In the genomic region with DNA sequence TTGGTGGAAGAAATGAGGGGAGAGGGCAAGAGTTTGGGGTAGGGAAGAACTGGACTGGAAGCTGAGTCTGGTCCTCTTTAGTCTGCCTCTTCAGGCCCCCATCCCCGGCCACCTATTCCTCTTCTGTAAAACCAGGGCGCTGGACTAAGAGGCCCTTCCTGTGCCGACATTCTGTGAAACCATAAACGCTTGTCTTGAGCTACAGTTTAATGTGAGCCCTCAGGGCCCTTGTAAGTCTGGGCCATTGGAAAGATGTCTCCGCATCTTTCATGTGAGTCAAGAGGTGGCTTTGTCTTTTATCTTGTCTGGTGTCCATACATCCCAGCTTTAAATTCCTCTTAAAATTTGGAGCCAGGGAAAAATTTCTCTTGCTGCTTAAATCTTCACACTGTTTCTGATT, we compare ENCODE assay signal across 29 cellular contexts.
"Had no signal": no experiment of that assay in that cellular context is flagged by ENCODE, and none has a peak within 500 bp of the region (broad histone marks: within the 10 kb centered on the region; RNA-seq: fewer than 3 reads in every experiment).

No MANE protein-coding gene starts in this region.

- H3K36me3 ChIP-seq: brain microvascular endothelial cell, esophagus squamous epithelium, gastroesophageal sphincter, heart right ventricle had no signal

- H3K4me1 Mint-ChIP-seq: activated CD4-positive, alpha-beta T cell treated with anti-CD3 and anti-CD28 coated beads for 36 hours; activated CD4-positive, alpha-beta T cell treated with anti-CD3 and anti-CD28 coated beads, Interleukin-2, amount 10 ng/mL, durations not matched to agents 24 days and 14 days; activated CD8-positive, alpha-beta memory T cell treated with anti-CD3 and anti-CD28 coated beads, Interleukin-2, amount 10 ng/mL, durations not matched to agents 7 days and 5 days; activated naive CD4-positive, alpha-beta T cell treated with anti-CD3 and anti-CD28 coated beads, Interleukin-2, amount 10 ng/mL, durations not matched to agents 7 days and 5 days; activated naive CD8-positive, alpha-beta T cell treated with anti-CD3 and anti-CD28 coated beads, Interleukin-2, amount 10 ng/mL, durations not matched to agents 7 days and 5 days; central memory CD8-positive, alpha-beta T cell had no signal

- ATAC-seq: activated CD4-positive, alpha-beta T cell treated with anti-CD3 and anti-CD28 coated beads for 36 hours; activated CD8-positive, alpha-beta memory T cell treated with anti-CD3 and anti-CD28 coated beads, Interleukin-2, amount 10 ng/mL, durations not matched to agents 7 days and 5 days; activated CD8-positive, alpha-beta T cell treated with anti-CD3 and anti-CD28 coated beads, Interleukin-2, amount 10 ng/mL, durations not matched to agents 7 days and 5 days; activated naive CD4-positive, alpha-beta T cell treated with anti-CD3 and anti-CD28 coated beads, Interleukin-2, amount 50 U/mL, for 72 hours; gastroesophageal sphincter; heart right ventricle had no signal

- H3K36me3 Mint-ChIP-seq: activated CD4-positive, alpha-beta memory T cell treated with anti-CD3 and anti-CD28 coated beads for 36 hours; activated CD8-positive, alpha-beta memory T cell treated with anti-CD3 and anti-CD28 coated beads, Interleukin-2, amount 10 ng/mL, durations not matched to agents 7 days and 5 days; activated naive CD4-positive, alpha-beta T cell treated with anti-CD3 and anti-CD28 coated beads, Interleukin-2, amount 10 ng/mL, durations not matched to agents 7 days and 5 days; activated naive CD4-positive, alpha-beta T cell treated with anti-CD3 and anti-CD28 coated beads, Interleukin-2, amount 50 U/mL, for 72 hours; activated naive CD8-positive, alpha-beta T cell treated with anti-CD3 and anti-CD28 coated beads, Interleukin-2, amount 10 ng/mL, durations not matched to agents 7 days and 5 days had no signal

- H3K27me3 Mint-ChIP-seq: activated CD4-positive, alpha-beta T cell treated with anti-CD3 and anti-CD28 coated beads, Interleukin-2, amount 10 ng/mL, durations not matched to agents 24 days and 14 days; central memory CD8-positive, alpha-beta T cell; dendritic cell treated with granulocyte-macrophage colony-stimulating factor and Interleukin-4, amounts not matched to agents 40 ng/mL and 50 ng/mL, for 4 days had no signal

- H3K9me3 ChIP-seq: esophagus squamous epithelium had no signal

- H3K4me3 Mint-ChIP-seq: activated CD4-positive, alpha-beta memory T cell treated with anti-CD3 and anti-CD28 coated beads for 36 hours; activated CD4-positive, alpha-beta T cell treated with anti-CD3 and anti-CD28 coated beads for 36 hours; activated CD4-positive, alpha-beta T cell treated with anti-CD3 and anti-CD28 coated beads, Interleukin-2, amount 10 ng/mL, durations not matched to agents 24 days and 14 days; activated CD8-positive, alpha-beta memory T cell treated with anti-CD3 and anti-CD28 coated beads, Interleukin-2, amount 10 ng/mL, durations not matched to agents 7 days and 5 days; activated CD8-positive, alpha-beta T cell treated with anti-CD3 and anti-CD28 coated beads, Interleukin-2, amount 10 ng/mL, durations not matched to agents 7 days and 5 days; activated naive CD4-positive, alpha-beta T cell treated with anti-CD3 and anti-CD28 coated beads, Interleukin-2, amount 10 ng/mL, durations not matched to agents 7 days and 5 days; activated naive CD8-positive, alpha-beta T cell treated with anti-CD3 and anti-CD28 coated beads, Interleukin-2, amount 10 ng/mL, durations not matched to agents 7 days and 5 days; activated T-helper 1 cell treated with anti-CD3 and anti-CD28 coated beads, Interleukin-12 subunit alpha, Interleukin-12 subunit beta, Interleukin-2, Interleukin-4 antibody, amounts not matched to agents 30 ng/mL and 10 ng/mL and 1 ng/mL, durations not matched to agents 14 hours and 24 hours and 36 hours; central memory CD8-positive, alpha-beta T cell; dendritic cell treated with granulocyte-macrophage colony-stimulating factor and Interleukin-4, amounts not matched to agents 40 ng/mL and 50 ng/mL, for 4 days had no signal

- H3K27ac Mint-ChIP-seq: activated CD4-positive, alpha-beta memory T cell treated with anti-CD3 and anti-CD28 coated beads for 36 hours; activated CD4-positive, alpha-beta T cell treated with anti-CD3 and anti-CD28 coated beads for 36 hours; activated CD4-positive, alpha-beta T cell treated with anti-CD3 and anti-CD28 coated beads, Interleukin-2, amount 10 ng/mL, durations not matched to agents 24 days and 14 days; activated CD8-positive, alpha-beta memory T cell treated with anti-CD3 and anti-CD28 coated beads, Interleukin-2, amount 10 ng/mL, durations not matched to agents 7 days and 5 days; activated CD8-positive, alpha-beta T cell treated with anti-CD3 and anti-CD28 coated beads, Interleukin-2, amount 10 ng/mL, durations not matched to agents 7 days and 5 days; activated naive CD4-positive, alpha-beta T cell treated with anti-CD3 and anti-CD28 coated beads, Interleukin-2, amount 10 ng/mL, durations not matched to agents 7 days and 5 days; activated naive CD4-positive, alpha-beta T cell treated with anti-CD3 and anti-CD28 coated beads, Interleukin-2, amount 50 U/mL, for 72 hours; activated naive CD8-positive, alpha-beta T cell treated with anti-CD3 and anti-CD28 coated beads, Interleukin-2, amount 10 ng/mL, durations not matched to agents 7 days and 5 days; activated T-helper 1 cell treated with anti-CD3 and anti-CD28 coated beads, Interleukin-12 subunit alpha, Interleukin-12 subunit beta, Interleukin-2, Interleukin-4 antibody, amounts not matched to agents 30 ng/mL and 10 ng/mL and 1 ng/mL, durations not matched to agents 14 hours and 24 hours and 36 hours; activated T-helper 2 cell treated with anti-CD3 and anti-CD28 coated beads, Interferon-gamma antibody, Interleukin-2, Interleukin-4, amounts not matched to agents 10 μg/mL and 5 μg/mL and 100 μg/mL, durations not matched to agents 14 hours and 24 hours and 36 hours; dendritic cell treated with granulocyte-macrophage colony-stimulating factor and Interleukin-4, amounts not matched to agents 40 ng/mL and 50 ng/mL, for 4 days had no signal

- H3K27me3 ChIP-seq: brain microvascular endothelial cell, esophagus squamous epithelium, gastroesophageal sphincter, heart right ventricle had no signal

- H3K9me3 Mint-ChIP-seq: activated CD4-positive, alpha-beta memory T cell treated with anti-CD3 and anti-CD28 coated beads for 36 hours; activated CD4-positive, alpha-beta T cell treated with anti-CD3 and anti-CD28 coated beads, Interleukin-2, amount 10 ng/mL, durations not matched to agents 24 days and 14 days; activated naive CD4-positive, alpha-beta T cell treated with anti-CD3 and anti-CD28 coated beads, Interleukin-2, amount 10 ng/mL, durations not matched to agents 7 days and 5 days; activated naive CD4-positive, alpha-beta T cell treated with anti-CD3 and anti-CD28 coated beads, Interleukin-2, amount 50 U/mL, for 72 hours; activated T-helper 1 cell treated with anti-CD3 and anti-CD28 coated beads, Interleukin-12 subunit alpha, Interleukin-12 subunit beta, Interleukin-2, Interleukin-4 antibody, amounts not matched to agents 30 ng/mL and 10 ng/mL and 1 ng/mL, durations not matched to agents 14 hours and 24 hours and 36 hours; activated T-helper 2 cell treated with anti-CD3 and anti-CD28 coated beads, Interferon-gamma antibody, Interleukin-2, Interleukin-4, amounts not matched to agents 10 μg/mL and 5 μg/mL and 100 μg/mL, durations not matched to agents 14 hours and 24 hours and 36 hours; central memory CD8-positive, alpha-beta T cell; dendritic cell treated with granulocyte-macrophage colony-stimulating factor and Interleukin-4, amounts not matched to agents 40 ng/mL and 50 ng/mL, for 4 days had no signal

- DNase-seq: activated CD4-positive, alpha-beta memory T cell treated with anti-CD3 and anti-CD28 coated beads for 36 hours; activated CD4-positive, alpha-beta T cell treated with anti-CD3 and anti-CD28 coated beads for 36 hours; activated CD4-positive, alpha-beta T cell treated with anti-CD3 and anti-CD28 coated beads, Interleukin-2, amount 10 ng/mL, durations not matched to agents 24 days and 14 days; activated CD4-positive, CD25-positive, alpha-beta regulatory T cell; activated CD4-positive, CD25-positive, alpha-beta regulatory T cell treated with anti-CD3 and anti-CD28 coated beads, Interleukin-2, amount 50 U/mL, for 72 hours; activated CD8-positive, alpha-beta memory T cell treated with anti-CD3 and anti-CD28 coated beads, Interleukin-2, amount 10 ng/mL, durations not matched to agents 7 days and 5 days; activated CD8-positive, alpha-beta memory T cell treated with anti-CD3 and anti-CD28 coated beads, Interleukin-2, amount 50 U/mL, for 4 hours; activated CD8-positive, alpha-beta T cell treated with anti-CD3 and anti-CD28 coated beads, Interleukin-2, amount 10 ng/mL, durations not matched to agents 7 days and 5 days; activated effector memory CD4-positive, alpha-beta T cell treated with anti-CD3 and anti-CD28 coated beads, Interleukin-2, amount 50 U/mL, for 16 hours; activated naive CD4-positive, alpha-beta T cell; activated naive CD4-positive, alpha-beta T cell treated with anti-CD3 and anti-CD28 coated beads, Interleukin-2, amount 10 ng/mL, durations not matched to agents 7 days and 5 days; activated naive CD8-positive, alpha-beta T cell treated with anti-CD3 and anti-CD28 coated beads, Interleukin-2, amount 10 ng/mL, durations not matched to agents 7 days and 5 days; activated T-cell treated with anti-CD3 and anti-CD28 coated beads, Interleukin-2, amount 50 U/mL, for 1 hour; activated T-cell treated with anti-CD3 and anti-CD28 coated beads, Interleukin-2, amount 50 U/mL, for 48 hours; brain microvascular endothelial cell; dorsolateral prefrontal cortex; effector memory CD4-positive, alpha-beta T cell; erythroblast; esophagus squamous epithelium; foreskin melanocyte; heart right ventricle; T-helper 2 cell had no signal

- H3K4me3 ChIP-seq: coronary artery, dorsolateral prefrontal cortex, esophagus squamous epithelium, gastroesophageal sphincter, heart right ventricle had no signal

- H3K27ac ChIP-seq: brain microvascular endothelial cell, coronary artery, dorsolateral prefrontal cortex, esophagus squamous epithelium, heart right ventricle had no signal
